25 cellular contexts compared by ENCODE assay signal in genomic region chr13:113917523-113918371, GRCh38. TPM values are rescaled to one million over a fixed set of nuclear protein-coding genes. Genes with fewer than 3 reads are reported as not detected.
DNase-seq lines count a peak whose midpoint lies in the region; ATAC-seq and TF ChIP-seq lines count a peak whose summit lies in the region.
"Had no signal": no experiment of that assay in that cellular context is flagged by ENCODE, and none has a peak within 500 bp of the region (broad histone marks: within the 10 kb centered on the region; RNA-seq: fewer than 3 reads in every experiment).

No MANE protein-coding gene starts in this region.

- H3K14ac ChIP-seq in neuronal stem cell (ENCODE audit: low read length): no peak overlapping the region

- ATAC-seq in upper lobe of right lung: peak; percentile 64
- no peak for ATAC-seq in GM21360 (IDR thresholded peaks at IDR 0.05; ENCODE audit: unreplicated experiment)
- ATAC-seq: activated CD8-positive, alpha-beta T cell treated with anti-CD3 and anti-CD28 coated beads for 36 hours; foreskin keratinocyte; left ventricle myocardium superior had no signal

- no peak overlapping the region for H3K27ac ChIP-seq in coronary artery
- no peak overlapping the region for H3K27ac ChIP-seq in neuronal stem cell (replicated peaks; ENCODE audit: low read length)
- no peak overlapping the region for H3K27ac ChIP-seq in upper lobe of right lung
- H3K27ac ChIP-seq: foreskin keratinocyte, hepatocyte, HL-60, neutrophil, VCaP had no signal

- WGBS in neuronal stem cell (ENCODE audit: extremely low coverage in 2 of 2, insufficient read length in 2 of 2, insufficient replicate concordance in 1 of 2), 2 donors: no CpG with 5 or more reads among the region's 29 CpGs

- no peak overlapping the region for H2BK12ac ChIP-seq in neuronal stem cell (ENCODE audit: low read length)

- H2BK15ac ChIP-seq in neuronal stem cell (ENCODE audit: low read length): no peak overlapping the region

- no peaks in the 10 kb centered on the region for H3K79me1 ChIP-seq in neuronal stem cell (ENCODE audit: low read depth, low read length)

- H2AK5ac ChIP-seq in neuronal stem cell (ENCODE audit: low read depth, low read length): peak overlapping the region; percentile 50

- no peaks in the 10 kb centered on the region for H3K36me3 ChIP-seq in neuronal stem cell (replicated peaks in 1 of 2; ENCODE audit: control insufficient read depth in 2 of 2, insufficient read depth in 2 of 2, low read length in 2 of 2)
- no peaks in the 10 kb centered on the region for H3K36me3 ChIP-seq in upper lobe of right lung
- H3K36me3 ChIP-seq: BLaER1 treated with 17β-estradiol and CSF1 and Interleukin-3, amounts not matched to agents 10 nM and 100 nM; neutrophil had no signal

- H3K9ac ChIP-seq in neuronal stem cell (ENCODE audit: low read depth, low read length, poor library complexity): no peak overlapping the region
- H3K9ac ChIP-seq: BLaER1 treated with 17β-estradiol and CSF1 and Interleukin-3, amounts not matched to agents 10 nM and 100 nM; SK-N-SH had no signal

- H2BK5ac ChIP-seq in neuronal stem cell (ENCODE audit: low read length): no peak overlapping the region

- H3K4me3 ChIP-seq in coronary artery (no peak overlapping the region), neuronal stem cell (ENCODE audit: low read length in 2 of 2) (no peak overlapping the region), upper lobe of right lung (no peak overlapping the region)
- H3K4me3 ChIP-seq: BLaER1 treated with 17β-estradiol and CSF1 and Interleukin-3, amounts not matched to agents 10 nM and 100 nM; hepatocyte had no signal

- no peak overlapping the region for H3K4ac ChIP-seq in neuronal stem cell (ENCODE audit: low read length)

- H3K9me3 ChIP-seq in neuronal stem cell (replicated peaks in 1 of 2; ENCODE audit: control insufficient read depth in 2 of 2, insufficient read depth in 1 of 2, low read depth in 1 of 2, low read length in 2 of 2) (peaks cover 2 to 7% of the 10 kb centered on the region in 2 donors), upper lobe of right lung (peaks cover 10% of the 10 kb centered on the region)
- H3K9me3 ChIP-seq: SK-N-SH had no signal

- H2BK120ac ChIP-seq in neuronal stem cell (ENCODE audit: low read depth, low read length): no peak overlapping the region

- H4K8ac ChIP-seq in neuronal stem cell (ENCODE audit: low read depth, low read length): no peak overlapping the region

- peak overlapping the region; percentile 34 for H3K23ac ChIP-seq in neuronal stem cell (ENCODE audit: low read depth, low read length, poor library complexity)

- intact Hi-C loops in upper lobe of right lung (cut with DNase I): no loop called here

- no peak overlapping the region for H3K4me2 ChIP-seq in neuronal stem cell (ENCODE audit: insufficient read depth, low read length, poor library complexity, severe bottlenecking)
- H3K4me2 ChIP-seq: hepatocyte, SK-N-SH had no signal

- H3K27me3 ChIP-seq in neuronal stem cell (ENCODE audit: control insufficient read depth in 3 of 3, insufficient read depth in 3 of 3, low read depth in 1 of 3, low read length in 3 of 3): peaks cover 0 to 14% (median 2%) of the 10 kb centered on the region in 3 experiments
- H3K27me3 ChIP-seq in upper lobe of right lung: peaks cover 14% of the 10 kb centered on the region
- H3K27me3 ChIP-seq: foreskin keratinocyte, hepatocyte, neutrophil had no signal

- no peak overlapping the region for H4K91ac ChIP-seq in neuronal stem cell (ENCODE audit: low read depth, low read length, poor library complexity)

- peak; percentile 54 for DNase-seq in activated effector memory CD4-positive, alpha-beta T cell treated with anti-CD3 and anti-CD28 coated beads, Interleukin-2, amount 50 U/mL, for 16 hours
- no peak for DNase-seq in activated effector memory CD4-positive, alpha-beta T cell treated with Interleukin-2 at 50 U/mL for 16 hours
- peak; percentile 47 for DNase-seq in coronary artery (ENCODE audit: low spot score)
- no peak for DNase-seq in neuronal stem cell (ENCODE audit: low spot score)
- no peak for DNase-seq in upper lobe of right lung
- no peak for DNase-seq in COR-L47 (lab: John Stamatoyannopoulos, UW)
- DNase-seq in A172 (ENCODE audit: low spot score): no peak
- DNase-seq: activated CD8-positive, alpha-beta T cell treated with anti-CD3 and anti-CD28 coated beads for 36 hours; activated naive CD8-positive, alpha-beta T cell treated with anti-CD3 and anti-CD28 coated beads for 36 hours; effector CD4-positive, alpha-beta T cell; erythroblast; foreskin keratinocyte; left ventricle myocardium superior; NCI-H1436; NCI-H2171; NCI-H524 treated with DMSO at 0.1 percent for 48 hours; SK-N-SH; stimulated activated CD4-positive, alpha-beta T cell treated with anti-CD3 and anti-CD28 coated beads, Interleukin-4, amount 100 ng/mL, for 24 hours had no signal

- no peak overlapping the region for H2AFZ ChIP-seq in neuronal stem cell (ENCODE audit: low read length)
- H2AFZ ChIP-seq: hepatocyte had no signal

- TF ChIP-seq CTCF in coronary artery (IDR thresholded peaks at IDR 0.05) (no peak), upper lobe of right lung (IDR thresholded peaks at IDR 0.05) (no peak)

- no peaks in the 10 kb centered on the region for H3K4me1 ChIP-seq in neuronal stem cell (ENCODE audit: control insufficient read depth in 2 of 2, insufficient read depth in 1 of 2, low read depth in 1 of 2, low read length in 2 of 2)
- no peaks in the 10 kb centered on the region for H3K4me1 ChIP-seq in upper lobe of right lung
- H3K4me1 ChIP-seq: foreskin keratinocyte had no signal

- peak overlapping the region; percentile 84 for H3K18ac ChIP-seq in neuronal stem cell (ENCODE audit: low read length)

RNA-seq across cellular contexts. Expression of gene GAS6, which starts 53.9 kb away (rescaled TPM):
- 34.2 TPM for polyA plus RNA-seq in neuronal stem cell (2013, experiment 1 of 2)
- polyA plus RNA-seq in neuronal stem cell (2013, experiment 2 of 2): 33.8 TPM
- 197 TPM for total RNA-seq in upper lobe of right lung
- total RNA-seq in A172 (2014; rRNA removed; shearing (Covaris generic)): 30.7 and 55.3 TPM in 2 replicates

RNA-seq across cellular contexts. Expression of gene C13orf46, which starts 56.1 kb away (rescaled TPM):
- 0.03 TPM for polyA plus RNA-seq in neuronal stem cell (2013, experiment 1 of 2)
- 0.04 TPM for polyA plus RNA-seq in neuronal stem cell (2013, experiment 2 of 2)
- total RNA-seq in upper lobe of right lung: 21.2 TPM
- 0.02 and 0.12 TPM in 2 replicates for total RNA-seq in A172 (2014; rRNA removed; shearing (Covaris generic))
- total RNA-seq: foreskin keratinocyte, RPMI7951 had no signal

Comparison
In these comparisons a context has a peak if more than half of its experiments do, and no peak if none do; other contexts are left out.
1. DNase-seq: peak in activated effector memory CD4-positive, alpha-beta T cell treated with anti-CD3 and anti-CD28 coated beads, Interleukin-2, amount 50 U/mL, for 16 hours (single experiment) and coronary artery (single experiment); none in activated effector memory CD4-positive, alpha-beta T cell treated with Interleukin-2 at 50 U/mL for 16 hours (single experiment), neuronal stem cell (single experiment), upper lobe of right lung (single experiment), COR-L47 (single experiment) and A172 (single experiment).
2. RNA of gene C13orf46, which starts 56.1 kb away (total RNA-seq): 21.2 TPM in upper lobe of right lung (single experiment); 0.02 to 0.12 TPM in A172; every median in the first group is over 10 times any median in the second.